ENCODE assay signal across 9 cellular contexts in genomic region chr9:131668057-131668438, GRCh38.
DNase-seq lines count a peak whose midpoint lies in the region; ATAC-seq and TF ChIP-seq lines count a peak whose summit lies in the region.
"Had no signal": no experiment of that assay in that cellular context is flagged by ENCODE, and none has a peak within 500 bp of the region (broad histone marks: within the 10 kb centered on the region; RNA-seq: fewer than 3 reads in every experiment).

No MANE protein-coding gene starts in this region.

- peak overlapping the region; percentile 92 to 100 (median 96) for H3K27ac Mint-ChIP-seq in IgD-negative memory B cell

- H3K9me3 Mint-ChIP-seq in IgD-negative memory B cell, result no peaks in the 10 kb centered on the region

- peak overlapping the region in 55 of 59 donors; percentile 1 to 91 (median 77) for H3K27ac ChIP-seq in dorsolateral prefrontal cortex
- peak overlapping the region; percentile 67 to 95 (median 84) for H3K27ac ChIP-seq in spleen
- H3K27ac ChIP-seq: neural progenitor cell had no signal

- peaks cover 46 to 100% (median 73%) of the 10 kb centered on the region in 6 donors for H3K4me1 ChIP-seq in spleen

- peaks cover 0 to 3% (median 0%) of the 10 kb centered on the region in 6 donors for H3K36me3 ChIP-seq in spleen
- H3K36me3 ChIP-seq: neural progenitor cell had no signal

- H3K27me3 ChIP-seq in dorsolateral prefrontal cortex (no peaks in the 10 kb centered on the region), spleen (replicated peaks in 1 of 7) (no peaks in the 10 kb centered on the region)
- H3K27me3 ChIP-seq: neural progenitor cell had no signal

- TF ChIP-seq POLR2A in spleen (IDR thresholded peaks at IDR 0.05), result no peak

- H3K9me3 ChIP-seq in spleen, result no peaks in the 10 kb centered on the region

- H3K27me3 Mint-ChIP-seq in IgD-negative memory B cell, result peaks cover 2% of the 10 kb centered on the region

- H3K36me3 Mint-ChIP-seq in IgD-negative memory B cell, result peaks cover 13% of the 10 kb centered on the region

- peak overlapping the region; percentile 71 to 89 (median 89) for H3K4me3 Mint-ChIP-seq in IgD-negative memory B cell
- H3K4me3 Mint-ChIP-seq: neural progenitor cell had no signal

- ATAC-seq in GM18520 (IDR thresholded peaks at IDR 0.05; ENCODE audit: unreplicated experiment), result peak; percentile 1
- ATAC-seq in HG03039 (IDR thresholded peaks at IDR 0.05; ENCODE audit: unreplicated experiment), result no peak

- TF ChIP-seq CTCF in dorsolateral prefrontal cortex (IDR thresholded peaks at IDR 0.05 in 54 of 56, conservative IDR thresholded peaks at IDR 0.05 in 2 of 56; ENCODE audit: low read depth in 1 of 56, partially characterized antibody in 56 of 56) (no peak), spleen (IDR thresholded peaks at IDR 0.05 in 8 of 11, conservative IDR thresholded peaks at IDR 0.05 in 3 of 11) (no peak)

- H3K4me1 Mint-ChIP-seq in IgD-negative memory B cell, result peaks cover 81 to 86% (median 82%) of the 10 kb centered on the region in 3 donors

- intact Hi-C loops in dorsolateral prefrontal cortex (cut with DNase I), result no loop called here
- intact Hi-C loops in spleen (cut with DNase I; ENCODE audit: low total_unique reads), result no loop called here

- H3K4me3 ChIP-seq in dorsolateral prefrontal cortex (no peak overlapping the region), spleen (peak overlapping the region in 1 of 8 donors; percentile 14)
- H3K4me3 ChIP-seq: neural progenitor cell had no signal

- 45 to 59% (median 53%) methylated on average over 9 of the region's 9 CpGs for WGBS in spleen, 5 donors

- DNase-seq in dorsolateral prefrontal cortex (no peak), spleen (no peak), SIG-M5 (lab: John Stamatoyannopoulos, UW) (no peak), GOT3 (lab: John Stamatoyannopoulos, UW) (no peak)
- DNase-seq: NCI-H2081 treated with DMSO at 0.1 percent for 48 hours had no signal
